25 cellular contexts compared by ENCODE assay signal in the genomic region with DNA sequence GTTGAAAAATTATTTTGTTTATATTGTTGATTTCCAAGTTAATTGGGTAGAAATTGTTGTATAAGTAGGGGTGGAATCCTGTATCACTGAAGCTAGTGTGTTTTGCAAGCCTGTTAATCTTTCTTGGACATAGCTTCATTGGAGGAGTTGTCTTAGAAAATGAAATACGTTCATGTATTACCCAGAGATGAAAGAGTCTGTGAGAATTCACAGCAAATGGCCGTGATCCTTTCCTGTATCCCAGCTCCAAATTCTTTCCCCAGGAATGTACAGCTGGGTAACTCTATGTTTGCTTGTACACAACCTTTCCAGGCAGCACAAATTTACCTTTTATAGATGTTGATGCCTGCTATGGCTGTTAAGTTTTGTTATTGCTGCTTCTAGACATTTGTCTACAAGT. TPM values are rescaled to one million over a fixed set of nuclear protein-coding genes. Genes with fewer than 3 reads are reported as not detected.
DNase-seq lines count a peak whose midpoint lies in the region; ATAC-seq, FAIRE-seq and TF ChIP-seq lines count a peak whose summit lies in the region.
"Had no signal": no experiment of that assay in that cellular context is flagged by ENCODE, and none has a peak within 500 bp of the region (broad histone marks: within the 10 kb centered on the region; RNA-seq: fewer than 3 reads in every experiment).

No MANE protein-coding gene starts in this region.

- TF ChIP-seq CTCF in HFFc6 (IDR thresholded peaks at IDR 0.05): no peak
- no peak for TF ChIP-seq CTCF in keratinocyte (optimal IDR thresholded peaks at IDR 0.05 in 1 of 3, IDR thresholded peaks at IDR 0.05 in 1 of 3, conservative IDR thresholded peaks at IDR 0.05 in 1 of 3; ENCODE audit: extremely low read depth in 1 of 3, insufficient read depth in 2 of 3, low read length in 3 of 3)
- no peak for TF ChIP-seq CTCF in psoas muscle (IDR thresholded peaks at IDR 0.05)
- TF ChIP-seq CTCF in tibial artery (IDR thresholded peaks at IDR 0.05): no peak

- FAIRE-seq in keratinocyte (lab: Jason Lieb, UNC): peak; percentile 26
- FAIRE-seq: GM12892, K562 had no signal

- peaks cover 67% of the 10 kb centered on the region for H3K36me3 Mint-ChIP-seq in HFFc6 (ENCODE audit: low read depth)

- H3K9me3 ChIP-seq in keratinocyte (ENCODE audit: control insufficient read depth, low read depth, low read length) (no peaks in the 10 kb centered on the region), psoas muscle (no peaks in the 10 kb centered on the region), tibial artery (no peaks in the 10 kb centered on the region)
- H3K9me3 ChIP-seq: BLaER1, Caco-2, SK-N-SH had no signal

- dilution Hi-C loops in keratinocyte (cut with MboI; ENCODE audit: extremely low pct_ligation_motif_present, low sequenced_read_pairs): no loop called here

- H3K27me3 ChIP-seq in ACC112 (ENCODE audit: insufficient read depth, low read length): no peaks in the 10 kb centered on the region
- no peaks in the 10 kb centered on the region for H3K27me3 ChIP-seq in keratinocyte (ENCODE audit: control insufficient read depth, extremely low read depth, insufficient read depth, low read length)
- no peaks in the 10 kb centered on the region for H3K27me3 ChIP-seq in psoas muscle (ENCODE audit: insufficient read depth in 3 of 3, low read length in 2 of 3)
- H3K27me3 ChIP-seq in tibial artery: no peaks in the 10 kb centered on the region
- H3K27me3 ChIP-seq: BLaER1 had no signal

- no peak overlapping the region for H3K4me2 ChIP-seq in keratinocyte (ENCODE audit: control insufficient read depth, extremely low read depth, insufficient read depth, low read depth, low read length)
- H3K4me2 ChIP-seq: BLaER1, PC-9, SK-N-SH had no signal

- H3K27me3 Mint-ChIP-seq in HFFc6 (ENCODE audit: insufficient read depth): no peaks in the 10 kb centered on the region; the same call in 1 of the 2 replicates
- H3K27me3 Mint-ChIP-seq: CD4-positive, alpha-beta T cell had no signal

- no peaks in the 10 kb centered on the region for H3K9me1 ChIP-seq in keratinocyte (ENCODE audit: control insufficient read depth, extremely low read depth, insufficient read depth, low read length)

- H3K4me3 Mint-ChIP-seq in HFFc6: no peak overlapping the region
- H3K4me3 Mint-ChIP-seq: CD4-positive, alpha-beta T cell had no signal

- H3K4me3 ChIP-seq in ACC112 (ENCODE audit: low read depth, low read length) (no peak overlapping the region), keratinocyte (ENCODE audit: control insufficient read depth in 2 of 3, extremely low read depth in 1 of 3, insufficient read depth in 2 of 3, low read depth in 1 of 3, low read length in 3 of 3) (no peak overlapping the region), psoas muscle (peak overlapping the region; percentile 42), tibial artery (no peak overlapping the region)
- H3K4me3 ChIP-seq: BLaER1, K562, PC-9 had no signal

- H3K4me1 ChIP-seq in ACC112 (ENCODE audit: control insufficient read depth, insufficient read depth, low read length, unreplicated experiment) (peaks cover 9% of the 10 kb centered on the region), keratinocyte (ENCODE audit: control insufficient read depth, extremely low read depth, insufficient read depth, low read length) (no peaks in the 10 kb centered on the region), psoas muscle (peaks cover 66% of the 10 kb centered on the region), tibial artery (no peaks in the 10 kb centered on the region)
- H3K4me1 ChIP-seq: BLaER1 had no signal

- no peak for DNase-seq in HFFc6
- no peak for DNase-seq in keratinocyte (ENCODE audit: low read depth, low spot score)
- no peak for DNase-seq in psoas muscle
- no peak for DNase-seq in tibial artery
- no peak for DNase-seq in NCI-H69 (lab: John Stamatoyannopoulos, UW)
- DNase-seq in posterior vena cava (ENCODE audit: low spot score): no peak
- DNase-seq: ACHN; Caco-2; CD4-positive, alpha-beta T cell; DMS 273 treated with DMSO at 0.1 percent for 48 hours; DMS79 treated with DMSO at 0.1 percent for 48 hours; GOT3; NCI-H1092; NCI-H1436; NCI-H187 treated with DMSO at 0.1 percent for 48 hours; NCI-H2107; NCI-H446 treated with DMSO at 0.1 percent for 48 hours; PC-9; SHP77 treated with DMSO at 0.1 percent for 48 hours; SK-N-SH had no signal

- H3K27ac Mint-ChIP-seq in HFFc6: peak overlapping the region; percentile 45; the same call in 1 of the 2 replicates
- H3K27ac Mint-ChIP-seq: CD4-positive, alpha-beta T cell had no signal

- H3K27ac ChIP-seq in ACC112 (ENCODE audit: low read depth, low read length) (no peak overlapping the region), keratinocyte (ENCODE audit: control insufficient read depth, insufficient read depth, low read length) (no peak overlapping the region), psoas muscle (peak overlapping the region; percentile 85), tibial artery (no peak overlapping the region)
- H3K27ac ChIP-seq: BLaER1, PC-9, RWPE1 had no signal

- H3K9me3 Mint-ChIP-seq in HFFc6: no peaks in the 10 kb centered on the region
- H3K9me3 Mint-ChIP-seq: CD4-positive, alpha-beta T cell had no signal

- H3K4me1 Mint-ChIP-seq in HFFc6 (ENCODE audit: low read depth): peaks cover 63% of the 10 kb centered on the region

- intact Hi-C loops in psoas muscle (cut with DNase I) (no loop called here), tibial artery (cut with DNase I; ENCODE audit: low total_unique reads) (no loop called here), posterior vena cava (cut with DNase I) (no loop called here)

- H2AFZ ChIP-seq in ACC112 (ENCODE audit: low read length, unreplicated experiment): peak overlapping the region; percentile 6
- no peak overlapping the region for H2AFZ ChIP-seq in keratinocyte (ENCODE audit: control insufficient read depth, low read length)
- H2AFZ ChIP-seq: PC-9 had no signal

- no peaks in the 10 kb centered on the region for H4K20me1 ChIP-seq in keratinocyte (ENCODE audit: control insufficient read depth, extremely low read depth, insufficient read depth, low read length)
- H4K20me1 ChIP-seq: BLaER1 had no signal

- no peak for ATAC-seq in psoas muscle
- ATAC-seq: K562 had no signal

- no peak overlapping the region for H3K9ac ChIP-seq in keratinocyte (ENCODE audit: control insufficient read depth, extremely low read depth, insufficient read depth, low read length)
- H3K9ac ChIP-seq: BLaER1, SK-N-SH had no signal

- 15 to 16% (median 15%) methylated on average over 2 of the region's 2 CpGs for WGBS in psoas muscle, 3 donors

- H3K79me2 ChIP-seq in ACC112 (ENCODE audit: control insufficient read depth, insufficient read depth, low read length, unreplicated experiment) (no peaks in the 10 kb centered on the region), keratinocyte (ENCODE audit: control insufficient read depth, insufficient read depth, low read length) (no peaks in the 10 kb centered on the region)

- H3K36me3 ChIP-seq in ACC112 (ENCODE audit: insufficient read depth, low read length) (no peaks in the 10 kb centered on the region), keratinocyte (ENCODE audit: control insufficient read depth in 2 of 2, extremely low read depth in 1 of 2, insufficient read depth in 2 of 2, low read length in 2 of 2) (no peaks in the 10 kb centered on the region), psoas muscle (ENCODE audit: insufficient read depth in 1 of 2, low read depth in 1 of 2) (peaks cover 0 to 50% of the 10 kb centered on the region in 2 donors), tibial artery (no peaks in the 10 kb centered on the region)
- H3K36me3 ChIP-seq: BLaER1 had no signal

RNA-seq across cellular contexts. Expression of a gene that starts 18.7 kb away (rescaled TPM):
- 10 to 100 TPM; 70.3 to 89.1 (median 80.1) TPM for total RNA-seq in HFFc6 (2021; fragmentation: NEBNext Ultra II Directional; extraction: Animal tissue kit (Norgen Biotek cat#: 25700))
- polyA plus RNA-seq in keratinocyte (0.42 to 1.0 TPM (median 0.54 TPM) in 3 replicates), psoas muscle (100 to 1,000 TPM in 1 of 3 donors, 10 to 100 TPM in 2; 24.3 to 117 (median 97.4) TPM)
- polyA plus RNA-seq in keratinocyte (2011; ENCODE audit: low read depth): 0.71 TPM
- polyA plus RNA-seq in keratinocyte (2011; cell fraction: cytosol; rRNA removed): 1.0 and 1.5 TPM in 2 replicates
- polyA plus RNA-seq in keratinocyte (2011; cell fraction: nucleus; rRNA removed): 2.9 and 3.2 TPM in 2 replicates
- polyA plus RNA-seq in keratinocyte (2012; ENCODE audit: low replicate concordance): 0.38 and 0.79 TPM in 2 replicates
- 0.56 to 1.9 TPM (median 0.58 TPM) in 3 replicates for polyA minus RNA-seq in keratinocyte
- 1.2 TPM for polyA minus RNA-seq in keratinocyte (2011; cell fraction: cytosol; rRNA and poly(A)+ RNA removed)
- polyA minus RNA-seq in keratinocyte (2011; cell fraction: nucleus; rRNA and poly(A)+ RNA removed): 2.1 and 3.6 TPM in 2 replicates
- total RNA-seq in psoas muscle (100 to 1,000 TPM; 216 to 376 (median 312) TPM), posterior vena cava (1 to 10 TPM in 1 of 2 donors, under 1 TPM in 1; 0.23 to 2.5 TPM)
- total RNA-seq: Caco-2; CD4-positive, alpha-beta T cell; K562 had no signal
- polyA plus RNA-seq: K562 had no signal

RNA-seq across cellular contexts. Expression of a gene that starts 52.9 kb away (rescaled TPM):
- 100 to 1,000 TPM; 220 to 297 (median 279) TPM for total RNA-seq in HFFc6 (2021; fragmentation: NEBNext Ultra II Directional; extraction: Animal tissue kit (Norgen Biotek cat#: 25700))
- 28.0 to 42.9 TPM (median 29.6 TPM) in 3 replicates for polyA plus RNA-seq in keratinocyte
- 66.0 TPM for polyA plus RNA-seq in keratinocyte (2011; ENCODE audit: low read depth)
- polyA plus RNA-seq in keratinocyte (2011; cell fraction: cytosol; rRNA removed): 16.2 and 32.2 TPM in 2 replicates
- polyA plus RNA-seq in keratinocyte (2011; cell fraction: nucleus; rRNA removed): 51.5 and 70.2 TPM in 2 replicates
- polyA plus RNA-seq in keratinocyte (2012; ENCODE audit: low replicate concordance): 34.8 and 51.8 TPM in 2 replicates
- 8.4 to 64.9 TPM (median 32.8 TPM) in 3 replicates for polyA minus RNA-seq in keratinocyte
- polyA minus RNA-seq in keratinocyte (2011; cell fraction: cytosol; rRNA and poly(A)+ RNA removed): 23.8 TPM
- 66.9 and 132 TPM in 2 replicates for polyA minus RNA-seq in keratinocyte (2011; cell fraction: nucleus; rRNA and poly(A)+ RNA removed)
- 10 to 100 TPM; 15.1 to 29.4 (median 20.6) TPM for total RNA-seq in psoas muscle
- polyA plus RNA-seq in psoas muscle: 10 to 100 TPM in 2 of 3 donors, 1 to 10 TPM in 1; 8.8 to 23.7 (median 17.6) TPM
- 10 to 100 TPM; 50.4 to 72.0 TPM for total RNA-seq in posterior vena cava

Comparison
In these comparisons a context has a peak if more than half of its experiments do, and no peak if none do; other contexts are left out.
1. RNA of a gene that starts 18.7 kb away (total RNA-seq): 216 to 376 TPM in psoas muscle and 70.3 to 89.1 TPM in HFFc6; 0.23 to 2.5 TPM in posterior vena cava; every median in the first group is over 10 times any median in the second.